In genomic region chr3:88573472-88573871, GRCh38 we compare ENCODE assay signal across 24 cellular contexts.
"Had no signal": no experiment of that assay in that cellular context is flagged by ENCODE, and none has a peak within 500 bp of the region (broad histone marks: within the 10 kb centered on the region; RNA-seq: fewer than 3 reads in every experiment).

No MANE protein-coding gene starts in this region.

- H3K4me1 Mint-ChIP-seq: activated CD4-positive, alpha-beta T cell treated with anti-CD3 and anti-CD28 coated beads, Interleukin-2, amount 10 ng/mL, durations not matched to agents 24 days and 14 days; activated naive CD4-positive, alpha-beta T cell treated with anti-CD3 and anti-CD28 coated beads, Interleukin-2, amount 50 U/mL, for 24 hours; activated naive CD8-positive, alpha-beta T cell treated with anti-CD3 and anti-CD28 coated beads, Interleukin-2, amount 10 ng/mL, durations not matched to agents 7 days and 5 days; activated T-helper 17 cell treated with anti-CD3 and anti-CD28 coated beads, Interleukin-2, amount 50 U/mL, for 72 hours had no signal

- H3K4me1 ChIP-seq: ascending aorta had no signal

- H3K4me3 Mint-ChIP-seq: activated CD4-positive, alpha-beta T cell treated with anti-CD3 and anti-CD28 coated beads, Interleukin-2, amount 10 ng/mL, durations not matched to agents 24 days and 14 days; activated CD8-positive, alpha-beta T cell treated with anti-CD3 and anti-CD28 coated beads for 36 hours; activated naive CD4-positive, alpha-beta T cell treated with anti-CD3 and anti-CD28 coated beads, Interleukin-2, amount 50 U/mL, for 24 hours; activated naive CD8-positive, alpha-beta T cell treated with anti-CD3 and anti-CD28 coated beads, Interleukin-2, amount 10 ng/mL, durations not matched to agents 7 days and 5 days; activated T-cell treated with anti-CD3 and anti-CD28 coated beads, Interleukin-2, amount 50 U/mL, for 72 hours; activated T-helper 17 cell treated with anti-CD3 and anti-CD28 coated beads, Interleukin-2, amount 50 U/mL, for 72 hours; T-helper 2 cell treated with Interferon-gamma antibody and Interleukin-4, amounts not matched to agents 5 μg/mL and 100 μg/mL, for 36 hours had no signal

- H3K27me3 Mint-ChIP-seq: activated CD4-positive, alpha-beta T cell treated with anti-CD3 and anti-CD28 coated beads, Interleukin-2, amount 10 ng/mL, durations not matched to agents 24 days and 14 days; activated CD8-positive, alpha-beta T cell treated with anti-CD3 and anti-CD28 coated beads for 36 hours; activated naive CD4-positive, alpha-beta T cell treated with anti-CD3 and anti-CD28 coated beads, Interleukin-2, amount 50 U/mL, for 24 hours; activated naive CD8-positive, alpha-beta T cell treated with anti-CD3 and anti-CD28 coated beads, Interleukin-2, amount 10 ng/mL, durations not matched to agents 7 days and 5 days; activated T-helper 17 cell treated with anti-CD3 and anti-CD28 coated beads, Interleukin-2, amount 50 U/mL, for 72 hours had no signal

- H3K9me3 Mint-ChIP-seq: activated T-helper 17 cell treated with anti-CD3 and anti-CD28 coated beads, Interleukin-2, amount 50 U/mL, for 72 hours had no signal

- H3K27ac ChIP-seq: ascending aorta had no signal

- H3K27me3 ChIP-seq: ascending aorta had no signal

- H3K9me3 ChIP-seq: ascending aorta had no signal

- H3K27ac Mint-ChIP-seq: activated CD4-positive, alpha-beta T cell treated with anti-CD3 and anti-CD28 coated beads, Interleukin-2, amount 10 ng/mL, durations not matched to agents 24 days and 14 days; activated CD8-positive, alpha-beta T cell treated with anti-CD3 and anti-CD28 coated beads for 36 hours; activated naive CD4-positive, alpha-beta T cell treated with anti-CD3 and anti-CD28 coated beads, Interleukin-2, amount 50 U/mL, for 24 hours; activated naive CD8-positive, alpha-beta T cell treated with anti-CD3 and anti-CD28 coated beads, Interleukin-2, amount 10 ng/mL, durations not matched to agents 7 days and 5 days; activated T-cell treated with anti-CD3 and anti-CD28 coated beads, Interleukin-2, amount 50 U/mL, for 72 hours; activated T-helper 17 cell treated with anti-CD3 and anti-CD28 coated beads, Interleukin-2, amount 50 U/mL, for 72 hours; T-helper 2 cell treated with Interferon-gamma antibody and Interleukin-4, amounts not matched to agents 5 μg/mL and 100 μg/mL, for 36 hours had no signal

- H3K4me3 ChIP-seq: ascending aorta had no signal

- DNase-seq: activated CD4-positive, alpha-beta T cell treated with anti-CD3 and anti-CD28 coated beads, Interleukin-2, amount 10 ng/mL, durations not matched to agents 24 days and 14 days; activated CD4-positive, alpha-beta T cell treated with anti-CD3 and anti-CD28 coated beads, Interleukin-2, amount 50 U/mL, for 4 hours; activated CD8-positive, alpha-beta T cell treated with anti-CD3 and anti-CD28 coated beads for 36 hours; activated effector memory CD4-positive, alpha-beta T cell treated with anti-CD3 and anti-CD28 coated beads, Interleukin-2, amount 50 U/mL, for 16 hours; activated naive CD4-positive, alpha-beta T cell; activated naive CD8-positive, alpha-beta T cell treated with anti-CD3 and anti-CD28 coated beads, Interleukin-2, amount 10 ng/mL, durations not matched to agents 7 days and 5 days; activated T-cell treated with anti-CD3 and anti-CD28 coated beads, Interleukin-2, amount 50 U/mL, for 1 hour; activated T-cell treated with anti-CD3 and anti-CD28 coated beads, Interleukin-2, amount 50 U/mL, for 72 hours; amygdala; caudate nucleus; cerebellar nuclear complex; NCI-H1092 treated with DMSO at 0.1 percent for 48 hours; NCI-H1417 treated with DMSO at 0.1 percent for 48 hours; NCI-H187 treated with DMSO at 0.1 percent for 48 hours; NCI-H2081 treated with DMSO at 0.1 percent for 48 hours; NCI-H226; NCI-H524; SHP77 treated with DMSO at 0.1 percent for 48 hours; SW 1271 had no signal

- H3K36me3 ChIP-seq: ascending aorta had no signal

- FAIRE-seq: TTC549 had no signal

- H3K36me3 Mint-ChIP-seq: activated naive CD4-positive, alpha-beta T cell treated with anti-CD3 and anti-CD28 coated beads, Interleukin-2, amount 50 U/mL, for 24 hours; activated naive CD8-positive, alpha-beta T cell treated with anti-CD3 and anti-CD28 coated beads, Interleukin-2, amount 10 ng/mL, durations not matched to agents 7 days and 5 days had no signal

- ATAC-seq: activated CD8-positive, alpha-beta T cell treated with anti-CD3 and anti-CD28 coated beads for 36 hours; activated T-cell treated with anti-CD3 and anti-CD28 coated beads, Interleukin-2, amount 50 U/mL, for 72 hours; activated T-helper 17 cell treated with anti-CD3 and anti-CD28 coated beads, Interleukin-2, amount 50 U/mL, for 72 hours had no signal
